Comparison of ENCODE assay signal across 18 cellular contexts in genomic region chr1:98387701-98388100, GRCh38.
DNase-seq lines count a peak whose midpoint lies in the region; ATAC-seq and TF ChIP-seq lines count a peak whose summit lies in the region.
"Had no signal": no experiment of that assay in that cellular context is flagged by ENCODE, and none has a peak within 500 bp of the region (broad histone marks: within the 10 kb centered on the region; RNA-seq: fewer than 3 reads in every experiment).

No MANE protein-coding gene starts in this region.

- no peak for TF ChIP-seq CTCF in Caco-2 (IDR thresholded peaks at IDR 0.05; ENCODE audit: insufficient read depth in 1 of 2, low read depth in 1 of 2, low read length in 1 of 2, severe bottlenecking in 1 of 2, unreplicated experiment in 1 of 2)

- H3K4me1 ChIP-seq in Caco-2 = no peaks in the 10 kb centered on the region
- H3K4me1 ChIP-seq: HAP-1 had no signal

- no peaks in the 10 kb centered on the region for H3K27me3 Mint-ChIP-seq in activated CD8-positive, alpha-beta memory T cell treated with anti-CD3 and anti-CD28 coated beads, Interleukin-2, amount 10 ng/mL, durations not matched to agents 7 days and 5 days
- H3K27me3 Mint-ChIP-seq in Caco-2 (ENCODE audit: insufficient read depth, unreplicated experiment) = no peaks in the 10 kb centered on the region
- H3K27me3 Mint-ChIP-seq: activated CD4-positive, alpha-beta T cell treated with anti-CD3 and anti-CD28 coated beads for 36 hours; stimulated activated naive CD8-positive, alpha-beta T cell treated with anti-CD3 and anti-CD28 coated beads, Interleukin-15, Interleukin-2, amounts not matched to agents 100 ng/mL and 50 ng/mL, for 24 hours had no signal

- intact Hi-C loops in left cardiac atrium (cut with DNase I) = no loop called here
- intact Hi-C loops in Caco-2 (cut with micrococcal nuclease; ENCODE audit: unreplicated experiment) = no loop called here

- H3K9ac ChIP-seq in SK-N-MC (ENCODE audit: insufficient read length) = peak overlapping the region; percentile 54

- H3K36me3 Mint-ChIP-seq in activated CD8-positive, alpha-beta memory T cell treated with anti-CD3 and anti-CD28 coated beads, Interleukin-2, amount 10 ng/mL, durations not matched to agents 7 days and 5 days = peaks cover 21% of the 10 kb centered on the region
- no peaks in the 10 kb centered on the region for H3K36me3 Mint-ChIP-seq in stimulated activated effector memory CD8-positive, alpha-beta T cell treated with anti-CD3 and anti-CD28 coated beads, Interleukin-12 subunit alpha, Interleukin-12 subunit beta, amount 100 ng/mL, for 72 hours
- H3K36me3 Mint-ChIP-seq in Caco-2 (ENCODE audit: insufficient read depth, unreplicated experiment) = no peaks in the 10 kb centered on the region

- H3K27ac ChIP-seq in SK-N-MC (peak overlapping the region; percentile 92), epithelial cell of prostate (peak overlapping the region; percentile 84)
- H3K27ac ChIP-seq: A549, ovary, PC-9 had no signal

- H3K4me1 Mint-ChIP-seq in activated CD8-positive, alpha-beta memory T cell treated with anti-CD3 and anti-CD28 coated beads, Interleukin-2, amount 10 ng/mL, durations not matched to agents 7 days and 5 days = peaks cover 24% of the 10 kb centered on the region
- H3K4me1 Mint-ChIP-seq in stimulated activated effector memory CD8-positive, alpha-beta T cell treated with anti-CD3 and anti-CD28 coated beads, Interleukin-12 subunit alpha, Interleukin-12 subunit beta, amount 100 ng/mL, for 72 hours = peaks cover 29% of the 10 kb centered on the region
- H3K4me1 Mint-ChIP-seq in Caco-2 (ENCODE audit: low read depth, unreplicated experiment) = peaks cover under 1% of the 10 kb centered on the region

- no peak overlapping the region for H3K4me3 Mint-ChIP-seq in activated CD8-positive, alpha-beta memory T cell treated with anti-CD3 and anti-CD28 coated beads, Interleukin-2, amount 10 ng/mL, durations not matched to agents 7 days and 5 days
- H3K4me3 Mint-ChIP-seq in stimulated activated effector memory CD8-positive, alpha-beta T cell treated with anti-CD3 and anti-CD28 coated beads, Interleukin-12 subunit alpha, Interleukin-12 subunit beta, amount 100 ng/mL, for 72 hours = peak overlapping the region; percentile 53
- no peak overlapping the region for H3K4me3 Mint-ChIP-seq in Caco-2 (ENCODE audit: unreplicated experiment)
- H3K4me3 Mint-ChIP-seq: activated CD4-positive, alpha-beta T cell treated with anti-CD3 and anti-CD28 coated beads for 36 hours; stimulated activated naive CD8-positive, alpha-beta T cell treated with anti-CD3 and anti-CD28 coated beads, Interleukin-15, Interleukin-2, amounts not matched to agents 100 ng/mL and 50 ng/mL, for 24 hours had no signal

- H3K4me3 ChIP-seq in SK-N-MC = peak overlapping the region; percentile 72
- H3K4me3 ChIP-seq in Caco-2 (ENCODE audit: low read depth, low read length) = no peak overlapping the region
- H3K4me3 ChIP-seq: A549, HAP-1, ovary, PC-9, skin epidermis had no signal

- DNase-seq in activated CD8-positive, alpha-beta memory T cell treated with anti-CD3 and anti-CD28 coated beads, Interleukin-2, amount 10 ng/mL, durations not matched to agents 7 days and 5 days = no peak
- no peak for DNase-seq in activated CD8-positive, alpha-beta memory T cell treated with anti-CD3 and anti-CD28 coated beads, Interleukin-2, amount 50 U/mL, for 4 hours
- DNase-seq in SK-N-MC (ENCODE audit: low read depth, low spot score) = no peak
- DNase-seq in epithelial cell of prostate (ENCODE audit: low read depth, low spot score) = no peak
- DNase-seq in stimulated activated effector memory CD8-positive, alpha-beta T cell treated with anti-CD3 and anti-CD28 coated beads, Interleukin-12 subunit alpha, Interleukin-12 subunit beta, amount 100 ng/mL, for 72 hours (ENCODE audit: low spot score in 2 of 2) = no peak
- DNase-seq in activated CD4-positive, alpha-beta T cell treated with anti-CD3 and anti-CD28 coated beads for 4 hours = no peak
- no peak for DNase-seq in left cardiac atrium
- DNase-seq in Caco-2 = no peak
- DNase-seq: activated CD4-positive, alpha-beta T cell treated with anti-CD3 and anti-CD28 coated beads for 36 hours; Calu3; mesendoderm; ovary; PC-9 had no signal

- no TSS peak for BruUV-seq in Caco-2 (replicated peaks; lab: Mats Ljungman, UMichigan)

- POLR2A ChIA-PET in Caco-2 (lab: Charles Lee) = no interaction called here

- H3K36me3 ChIP-seq in SK-N-MC (ENCODE audit: insufficient read depth, low read length) (no peaks in the 10 kb centered on the region), Caco-2 (ENCODE audit: control insufficient read depth, insufficient read depth, low read length) (no peaks in the 10 kb centered on the region)
- H3K36me3 ChIP-seq: HAP-1, ovary had no signal

- H3K9me3 Mint-ChIP-seq in activated CD8-positive, alpha-beta memory T cell treated with anti-CD3 and anti-CD28 coated beads, Interleukin-2, amount 10 ng/mL, durations not matched to agents 7 days and 5 days (ENCODE audit: low read depth) = no peaks in the 10 kb centered on the region
- H3K9me3 Mint-ChIP-seq in stimulated activated effector memory CD8-positive, alpha-beta T cell treated with anti-CD3 and anti-CD28 coated beads, Interleukin-12 subunit alpha, Interleukin-12 subunit beta, amount 100 ng/mL, for 72 hours = no peaks in the 10 kb centered on the region
- no peaks in the 10 kb centered on the region for H3K9me3 Mint-ChIP-seq in Caco-2 (ENCODE audit: unreplicated experiment)
- H3K9me3 Mint-ChIP-seq: activated T-helper 2 cell treated with anti-CD3 and anti-CD28 coated beads, Interferon-gamma antibody, Interleukin-2, Interleukin-4, amounts not matched to agents 10 μg/mL and 5 μg/mL and 100 μg/mL, durations not matched to agents 14 hours and 24 hours and 36 hours; stimulated activated naive CD8-positive, alpha-beta T cell treated with anti-CD3 and anti-CD28 coated beads, Interleukin-15, Interleukin-2, amounts not matched to agents 100 ng/mL and 50 ng/mL, for 24 hours had no signal

- H3K27me3 ChIP-seq in Caco-2 (replicated peaks; ENCODE audit: control insufficient read depth, insufficient read depth, low read length) = no peaks in the 10 kb centered on the region
- H3K27me3 ChIP-seq: ovary had no signal

- no peaks in the 10 kb centered on the region for H3K9me3 ChIP-seq in SK-N-MC (ENCODE audit: low read depth, low read length)
- H3K9me3 ChIP-seq in Caco-2 = no peaks in the 10 kb centered on the region
- H3K9me3 ChIP-seq: A549, HAP-1, ovary had no signal

- peak overlapping the region; percentile 82 for H3K27ac Mint-ChIP-seq in activated CD8-positive, alpha-beta memory T cell treated with anti-CD3 and anti-CD28 coated beads, Interleukin-2, amount 10 ng/mL, durations not matched to agents 7 days and 5 days
- H3K27ac Mint-ChIP-seq in stimulated activated effector memory CD8-positive, alpha-beta T cell treated with anti-CD3 and anti-CD28 coated beads, Interleukin-12 subunit alpha, Interleukin-12 subunit beta, amount 100 ng/mL, for 72 hours = peak overlapping the region; percentile 89
- H3K27ac Mint-ChIP-seq in Caco-2 (ENCODE audit: unreplicated experiment) = no peak overlapping the region
- H3K27ac Mint-ChIP-seq: activated CD4-positive, alpha-beta T cell treated with anti-CD3 and anti-CD28 coated beads for 36 hours; activated T-helper 2 cell treated with anti-CD3 and anti-CD28 coated beads, Interferon-gamma antibody, Interleukin-2, Interleukin-4, amounts not matched to agents 10 μg/mL and 5 μg/mL and 100 μg/mL, durations not matched to agents 14 hours and 24 hours and 36 hours had no signal

- ATAC-seq in activated CD8-positive, alpha-beta memory T cell treated with anti-CD3 and anti-CD28 coated beads, Interleukin-2, amount 10 ng/mL, durations not matched to agents 7 days and 5 days = no peak
- peak; percentile 29 for ATAC-seq in stimulated activated effector memory CD8-positive, alpha-beta T cell treated with anti-CD3 and anti-CD28 coated beads, Interleukin-12 subunit alpha, Interleukin-12 subunit beta, amount 100 ng/mL, for 72 hours
- ATAC-seq in left cardiac atrium = no peak
- ATAC-seq: A549 had no signal

- CTCF ChIA-PET in activated CD8-positive, alpha-beta memory T cell treated with anti-CD3 and anti-CD28 coated beads, Interleukin-2, amount 10 ng/mL, durations not matched to agents 7 days and 5 days (lab: Charles Lee) = interaction anchor here (1.1 to 1.6 kb wide), 2 partner anchors 15 to 63 kb away, joined by 3 to 5 read pairs; no protein-coding TSS in a partner anchor
- CTCF ChIA-PET in Caco-2 (lab: Charles Lee) = no interaction called here
